Comparison of ENCODE assay signal across 17 cellular contexts in the genomic region with DNA sequence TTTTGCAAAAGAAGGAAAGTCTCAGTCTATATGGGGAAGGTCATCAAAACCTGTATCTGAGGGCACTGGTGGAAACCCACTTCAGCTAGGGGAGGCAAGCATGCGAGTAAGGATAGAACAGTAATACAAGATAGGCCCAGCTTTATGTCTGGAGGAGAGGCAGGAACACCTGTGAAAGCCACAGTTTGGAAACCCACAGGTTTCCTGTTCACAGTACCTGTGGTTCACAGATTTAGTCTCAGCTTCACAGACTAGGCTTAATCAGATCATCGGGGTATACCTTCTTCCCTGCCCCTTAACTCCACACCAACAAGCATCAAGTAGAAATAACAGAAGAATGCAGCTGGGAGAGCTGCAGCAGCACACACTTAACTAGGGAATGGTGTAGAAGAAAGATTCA. TPM values are rescaled to one million over a fixed set of nuclear protein-coding genes. Genes with fewer than 3 reads are reported as not detected.
"Had no signal": no experiment of that assay in that cellular context is flagged by ENCODE, and none has a peak within 500 bp of the region (broad histone marks: within the 10 kb centered on the region; RNA-seq: fewer than 3 reads in every experiment).

No MANE protein-coding gene starts in this region.

- H3K4me3 ChIP-seq: body of pancreas, tibial nerve, vagina had no signal

- H3K4me3 Mint-ChIP-seq: activated T-helper 1 cell treated with anti-CD3 and anti-CD28 coated beads, Interleukin-12 subunit alpha, Interleukin-12 subunit beta, Interleukin-2, Interleukin-4 antibody, amounts not matched to agents 30 ng/mL and 10 ng/mL and 1 ng/mL, durations not matched to agents 14 hours and 24 hours and 36 hours; natural killer cell treated with Interleukin-12 subunit alpha and Interleukin-12 subunit beta and Interleukin-15 and Interleukin-18, amount 100 ng/mL, for 72 hours; stimulated activated memory B cell treated with anti-CD40 and anti-IgM and Interleukin-4, amounts not matched to agents 10 μg/mL and 1 μg/mL and 100 μg/mL, for 72 hours had no signal

- H3K27me3 ChIP-seq: body of pancreas, foreskin keratinocyte, tibial nerve, vagina had no signal

- H3K27ac ChIP-seq: body of pancreas, foreskin keratinocyte, tibial nerve, vagina had no signal

- H3K36me3 Mint-ChIP-seq: natural killer cell treated with Interleukin-12 subunit alpha and Interleukin-12 subunit beta and Interleukin-15 and Interleukin-18, amount 100 ng/mL, for 72 hours; stimulated activated memory B cell treated with anti-CD40 and anti-IgM and Interleukin-4, amounts not matched to agents 10 μg/mL and 1 μg/mL and 100 μg/mL, for 72 hours had no signal

- DNase-seq: activated CD4-positive, alpha-beta T cell treated with anti-CD3 and anti-CD28 coated beads, Interleukin-2, amount 50 U/mL, for 48 hours; activated CD8-positive, alpha-beta memory T cell treated with anti-CD3 and anti-CD28 coated beads, Interleukin-2, amount 50 U/mL, for 48 hours; activated naive CD4-positive, alpha-beta T cell treated with anti-CD3 and anti-CD28 coated beads, Interleukin-2, amount 50 U/mL, for 16 hours; body of pancreas; cortex of kidney; effector CD8-positive, alpha-beta T cell; foreskin keratinocyte; glutamatergic neuron; kidney glomerular epithelial cell; mesenchymal stem cell; stimulated activated CD4-positive, alpha-beta T cell treated with anti-CD3 and anti-CD28 coated beads, Interleukin-1b, Interleukin-23, amount 100 ng/mL, for 48 hours; SW 1271 had no signal

- H3K9me3 Mint-ChIP-seq: activated T-helper 1 cell treated with anti-CD3 and anti-CD28 coated beads, Interleukin-12 subunit alpha, Interleukin-12 subunit beta, Interleukin-2, Interleukin-4 antibody, amounts not matched to agents 30 ng/mL and 10 ng/mL and 1 ng/mL, durations not matched to agents 14 hours and 24 hours and 36 hours; natural killer cell treated with Interleukin-12 subunit alpha and Interleukin-12 subunit beta and Interleukin-15 and Interleukin-18, amount 100 ng/mL, for 72 hours had no signal

- H3K27ac Mint-ChIP-seq: activated T-helper 1 cell treated with anti-CD3 and anti-CD28 coated beads, Interleukin-12 subunit alpha, Interleukin-12 subunit beta, Interleukin-2, Interleukin-4 antibody, amounts not matched to agents 30 ng/mL and 10 ng/mL and 1 ng/mL, durations not matched to agents 14 hours and 24 hours and 36 hours; natural killer cell treated with Interleukin-12 subunit alpha and Interleukin-12 subunit beta and Interleukin-15 and Interleukin-18, amount 100 ng/mL, for 72 hours; stimulated activated memory B cell treated with anti-CD40 and anti-IgM and Interleukin-4, amounts not matched to agents 10 μg/mL and 1 μg/mL and 100 μg/mL, for 72 hours had no signal

- H3K4me1 ChIP-seq: foreskin keratinocyte, tibial nerve, vagina had no signal

- H3K36me3 ChIP-seq: tibial nerve, vagina had no signal

- ATAC-seq: body of pancreas; foreskin keratinocyte; natural killer cell treated with Interleukin-12 subunit alpha and Interleukin-12 subunit beta and Interleukin-15 and Interleukin-18, amount 100 ng/mL, for 72 hours; stimulated activated memory B cell treated with anti-CD40 and anti-IgM and Interleukin-4, amounts not matched to agents 10 μg/mL and 1 μg/mL and 100 μg/mL, for 72 hours had no signal

- H3K9me3 ChIP-seq: body of pancreas, tibial nerve, vagina had no signal

RNA-seq across cellular contexts. Expression of a gene that starts 36.2 kb away (rescaled TPM):
- total RNA-seq: foreskin keratinocyte; natural killer cell treated with Interleukin-12 subunit alpha and Interleukin-12 subunit beta and Interleukin-15 and Interleukin-18, amount 100 ng/mL, for 72 hours had no signal
- polyA plus RNA-seq: foreskin keratinocyte had no signal
